In genomic region chr1:1359668-1360468, GRCh38 we compare ENCODE assay signal across 11 cellular contexts. TPM values are rescaled to one million over a fixed set of nuclear protein-coding genes. Genes with fewer than 3 reads are reported as not detected.
DNase-seq lines count a peak whose midpoint lies in the region; ATAC-seq, FAIRE-seq and TF ChIP-seq lines count a peak whose summit lies in the region.
"Had no signal": no experiment of that assay in that cellular context is flagged by ENCODE, and none has a peak within 500 bp of the region (broad histone marks: within the 10 kb centered on the region; RNA-seq: fewer than 3 reads in every experiment).

No MANE protein-coding gene starts in this region.

- H3K9me3 ChIP-seq in adipocyte (ENCODE audit: control insufficient read depth, low read length) = no peaks in the 10 kb centered on the region
- H3K9me3 ChIP-seq in heart right ventricle = no peaks in the 10 kb centered on the region
- no peaks in the 10 kb centered on the region for H3K9me3 ChIP-seq in gastrocnemius medialis
- H3K9me3 ChIP-seq in MM.1S (replicated peaks; ENCODE audit: insufficient read depth, low read length) = no peaks in the 10 kb centered on the region

- H3K4me2 ChIP-seq in MM.1S (ENCODE audit: low read depth, low read length) = no peak overlapping the region

- H3K9me2 ChIP-seq in MM.1S (replicated peaks; ENCODE audit: insufficient read depth, low read length) = no peaks in the 10 kb centered on the region

- no peak overlapping the region for H2AFZ ChIP-seq in MM.1S (ENCODE audit: low read length)

- H3K4me1 ChIP-seq in adipocyte (ENCODE audit: control insufficient read depth, insufficient read depth, low read length) (peaks cover 35% of the 10 kb centered on the region), heart right ventricle (peaks cover 0 to 53% (median 20%) of the 10 kb centered on the region in 9 donors), gastrocnemius medialis (peaks cover 9 to 36% of the 10 kb centered on the region in 2 donors), MM.1S (ENCODE audit: low read length) (no peaks in the 10 kb centered on the region)

- peak; percentile 7 to 62 (median 34) for ATAC-seq in heart right ventricle
- peak in 1 of 2 donors; percentile 14 for ATAC-seq in gastrocnemius medialis
- ATAC-seq in HG03460 (IDR thresholded peaks at IDR 0.05; ENCODE audit: unreplicated experiment) = no peak
- no peak for ATAC-seq in HG03469 (IDR thresholded peaks at IDR 0.05; ENCODE audit: unreplicated experiment)

- peak overlapping the region; percentile 57 to 93 (median 85) for H3K27ac ChIP-seq in heart right ventricle
- peak overlapping the region; percentile 65 to 80 (median 72) for H3K27ac ChIP-seq in gastrocnemius medialis
- H3K27ac ChIP-seq in MM.1S (ENCODE audit: low read length) = no peak overlapping the region

- H3K9ac ChIP-seq in adipocyte (ENCODE audit: low read length) = peak overlapping the region; percentile 100
- no peak overlapping the region for H3K9ac ChIP-seq in MM.1S (ENCODE audit: low read length)

- in situ Hi-C loops in gastrocnemius medialis (cut with MboI; ENCODE audit: low sequenced_read_pairs in 4 of 4) = no loop called here

- H4K20me1 ChIP-seq in MM.1S (ENCODE audit: insufficient read depth, low read length) = no peaks in the 10 kb centered on the region

- no peak for TF ChIP-seq POLR2A in gastrocnemius medialis (IDR thresholded peaks at IDR 0.05)

- no peak for FAIRE-seq in urothelium cell line (lab: Jason Lieb, UNC)
- FAIRE-seq: islet of Langerhans had no signal

- peak; percentile 65 for DNase-seq in EL
- DNase-seq in adipocyte (ENCODE audit: low read depth) = peak; percentile 92
- peak; percentile 53 to 65 for DNase-seq in heart right ventricle
- DNase-seq in gastrocnemius medialis = peak in 1 of 2 donors; percentile 1
- no peak for DNase-seq in MM.1S
- no peak for DNase-seq in urothelium cell line (ENCODE audit: low spot score)
- DNase-seq: activated naive CD4-positive, alpha-beta T cell; Karpas-422 had no signal

- intact Hi-C loops in heart right ventricle (cut with DNase I) = loop anchor here in 1 of 10 donors (5.0 kb wide), 1 partner anchor 243 kb away; the partner anchor contains the start of gene C1orf159
- intact Hi-C loops in gastrocnemius medialis (cut with DNase I; ENCODE audit: low total_unique reads) = no loop called here

- TF ChIP-seq CTCF in heart right ventricle (IDR thresholded peaks at IDR 0.05) (no peak), gastrocnemius medialis (IDR thresholded peaks at IDR 0.05 in 4 of 5, conservative IDR thresholded peaks at IDR 0.05 in 1 of 5) (no peak), MM.1S (IDR thresholded peaks at IDR 0.05; ENCODE audit: low read length) (no peak)

- H3K27me3 ChIP-seq in adipocyte (replicated peaks; ENCODE audit: control insufficient read depth, insufficient read depth, low read length) = no peaks in the 10 kb centered on the region
- H3K27me3 ChIP-seq in heart right ventricle = peaks cover 0 to 74% (median 36%) of the 10 kb centered on the region in 7 donors
- H3K27me3 ChIP-seq in gastrocnemius medialis = peaks cover 29 to 46% (median 35%) of the 10 kb centered on the region in 3 donors
- peaks cover 46% of the 10 kb centered on the region for H3K27me3 ChIP-seq in MM.1S (replicated peaks; ENCODE audit: insufficient read depth, low read length)

- H3F3A ChIP-seq in MM.1S (ENCODE audit: insufficient read depth, low read length) = no peaks in the 10 kb centered on the region

- peak overlapping the region; percentile 89 for H3K4me3 ChIP-seq in adipocyte (ENCODE audit: low read length)
- H3K4me3 ChIP-seq in heart right ventricle = peak overlapping the region in 5 of 10 donors; percentile 52 to 69 (median 64)
- no peak overlapping the region for H3K4me3 ChIP-seq in gastrocnemius medialis
- no peak overlapping the region for H3K4me3 ChIP-seq in MM.1S (ENCODE audit: low read length)

- 63 to 68% methylated on average over 28 of the region's 28 CpGs for WGBS in heart right ventricle, 2 donors

- H3K79me2 ChIP-seq in MM.1S (ENCODE audit: low read length) = no peaks in the 10 kb centered on the region

- H3K36me3 ChIP-seq in adipocyte (ENCODE audit: control insufficient read depth, insufficient read depth, low read length, severe bottlenecking) (no peaks in the 10 kb centered on the region), heart right ventricle (peaks cover 0 to under 1% (median 0%) of the 10 kb centered on the region in 9 donors), gastrocnemius medialis (no peaks in the 10 kb centered on the region), MM.1S (replicated peaks; ENCODE audit: insufficient read depth, low read length) (no peaks in the 10 kb centered on the region)

RNA-seq across cellular contexts. Expression of gene MXRA8, which starts 1.5 kb away (rescaled TPM):
- total RNA-seq in heart right ventricle (10 to 100 TPM in 9 of 10 donors, 1 to 10 TPM in 1; 7.2 to 23.3 (median 14.6) TPM), gastrocnemius medialis (10 to 100 TPM; 13.9 to 41.9 (median 34.2) TPM)
- polyA plus RNA-seq in heart right ventricle = 10 to 100 TPM; 28.7 to 35.6 TPM

RNA-seq across cellular contexts. Expression of gene DVL1, which starts 10.7 kb away (rescaled TPM):
- total RNA-seq in heart right ventricle (100 to 1,000 TPM in 3 of 10 donors, 10 to 100 TPM in 7; 64.7 to 153 (median 78.0) TPM), gastrocnemius medialis (100 to 1,000 TPM; 196 to 311 (median 258) TPM)
- 100 to 1,000 TPM in 1 of 2 donors, 10 to 100 TPM in 1; 75.4 to 153 TPM for polyA plus RNA-seq in heart right ventricle

RNA-seq across cellular contexts. Expression of gene AURKAIP1, which starts 15.1 kb away (rescaled TPM):
- total RNA-seq in heart right ventricle (100 to 1,000 TPM; 176 to 251 (median 193) TPM), gastrocnemius medialis (100 to 1,000 TPM; 165 to 450 (median 234) TPM)
- 100 to 1,000 TPM; 376 to 528 TPM for polyA plus RNA-seq in heart right ventricle

RNA-seq across cellular contexts. Expression of gene TAS1R3, which starts 28.8 kb away (rescaled TPM):
- total RNA-seq in heart right ventricle (under 1 TPM; 0.16 to 0.87 (median 0.35) TPM), gastrocnemius medialis (under 1 TPM in 2 of 4 donors, not detected in 2; 0.20 to 0.44 TPM)
- 1 to 10 TPM in 1 of 2 donors, under 1 TPM in 1; 0.39 to 3.1 TPM for polyA plus RNA-seq in heart right ventricle

RNA-seq across cellular contexts. Expression of gene CPTP, which starts 35.3 kb away (rescaled TPM):
- 100 to 1,000 TPM in 1 of 10 donors, 10 to 100 TPM in 9; 49.4 to 126 (median 65.4) TPM for total RNA-seq in heart right ventricle
- 100 to 1,000 TPM in 1 of 2 donors, 10 to 100 TPM in 1; 55.3 to 222 TPM for polyA plus RNA-seq in heart right ventricle
- 10 to 100 TPM; 22.7 to 64.9 (median 34.0) TPM for total RNA-seq in gastrocnemius medialis

Comparison
In these comparisons a context has a peak if more than half of its experiments do, and no peak if none do; other contexts are left out.
1. DNase-seq: peak in EL (single experiment), adipocyte (single experiment) and heart right ventricle (2 of 2); none in MM.1S (single experiment) and urothelium cell line (single experiment).
2. ATAC-seq: peak in heart right ventricle (8 of 8); none in HG03460 (single experiment) and HG03469 (single experiment).